9 cellular contexts compared by ENCODE assay signal in the genomic region with DNA sequence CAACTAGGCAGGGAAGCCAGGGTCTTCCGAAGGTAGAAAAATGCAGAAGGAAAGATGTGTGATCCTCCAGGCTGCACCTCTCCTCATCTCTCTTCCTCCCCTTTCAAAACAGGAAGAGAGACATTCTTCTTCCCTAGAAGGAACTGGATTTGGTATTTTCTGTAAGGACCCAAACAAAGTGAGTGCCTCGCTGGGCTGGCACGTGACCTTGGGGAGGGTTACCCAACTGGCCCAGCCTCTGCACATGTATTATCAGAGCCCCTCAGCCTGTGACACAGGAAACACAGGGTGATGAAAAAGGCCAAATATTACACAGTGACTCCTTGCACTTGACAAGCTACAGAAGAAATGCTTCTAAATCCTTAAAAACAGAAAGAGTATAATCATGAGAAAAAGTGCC. TPM values are rescaled to one million over a fixed set of nuclear protein-coding genes. Genes with fewer than 3 reads are reported as not detected.
DNase-seq lines count a peak whose midpoint lies in the region; ATAC-seq and TF ChIP-seq lines count a peak whose summit lies in the region.
"Had no signal": no experiment of that assay in that cellular context is flagged by ENCODE, and none has a peak within 500 bp of the region (broad histone marks: within the 10 kb centered on the region; RNA-seq: fewer than 3 reads in every experiment).

No MANE protein-coding gene starts in this region.

- H3K27me3 Mint-ChIP-seq in Calu3 (ENCODE audit: unreplicated experiment): no peaks in the 10 kb centered on the region
- no peaks in the 10 kb centered on the region for H3K27me3 Mint-ChIP-seq in activated CD4-positive, alpha-beta memory T cell treated with anti-CD3 and anti-CD28 coated beads, Interleukin-2, amount 10 ng/mL, durations not matched to agents 7 days and 5 days

- H3K36me3 ChIP-seq in KOPT-K1 (ENCODE audit: insufficient read depth, low read length) (peaks cover 71% of the 10 kb centered on the region), mesodermal cell (ENCODE audit: control insufficient read depth, insufficient read depth, low read length) (peaks cover 62% of the 10 kb centered on the region), ascending aorta (no peaks in the 10 kb centered on the region)

- POLR2A ChIA-PET in activated CD4-positive, alpha-beta memory T cell treated with anti-CD3 and anti-CD28 coated beads, Interleukin-2, amount 10 ng/mL, durations not matched to agents 7 days and 5 days (lab: Charles Lee): interaction anchor here (1.2 to 4.5 kb wide), 5 partner anchors 8 to 645 kb away, joined by 3 to 33 read pairs (median 12); partner anchors contain the start of gene ARL4C

- peak overlapping the region; percentile 88 for H3K27ac Mint-ChIP-seq in Calu3 (ENCODE audit: unreplicated experiment)
- peak overlapping the region; percentile 71 for H3K27ac Mint-ChIP-seq in activated CD4-positive, alpha-beta memory T cell treated with anti-CD3 and anti-CD28 coated beads, Interleukin-2, amount 10 ng/mL, durations not matched to agents 7 days and 5 days

- WGBS in mesodermal cell (ENCODE audit: insufficient coverage in 2 of 2), 2 experiments: 100% methylated on average over 2 of the region's 3 CpGs; no CpG with 5 or more reads in 1 of the 2 experiments

- DNase-seq in Calu3 (no peak), COR-L47 (lab: John Stamatoyannopoulos, UW) (no peak), ascending aorta (ENCODE audit: low spot score in 2 of 2) (no peak)
- DNase-seq in activated CD4-positive, alpha-beta memory T cell treated with anti-CD3 and anti-CD28 coated beads, Interleukin-2, amount 10 ng/mL, durations not matched to agents 7 days and 5 days: peak; percentile 16
- DNase-seq in stimulated activated CD4-positive, alpha-beta T cell treated with anti-CD3 and anti-CD28 coated beads, Interleukin-15, amount 100 ng/mL, for 24 hours: no peak
- DNase-seq: activated CD4-positive, CD25-positive, alpha-beta regulatory T cell had no signal

- intact Hi-C loops in Calu3 (cut with micrococcal nuclease; ENCODE audit: unreplicated experiment): loop anchor here (10.0 kb wide), 2 partner anchors 123 to 243 kb away; no protein-coding TSS in a partner anchor
- intact Hi-C loops in ascending aorta (cut with DNase I): no loop called here

- TF ChIP-seq CTCF in Calu3 (IDR thresholded peaks at IDR 0.05; ENCODE audit: unreplicated experiment): no peak
- no peak for TF ChIP-seq CTCF in ascending aorta (IDR thresholded peaks at IDR 0.05)

- no peaks in the 10 kb centered on the region for H3K27me3 ChIP-seq in ascending aorta

- peaks cover 29% of the 10 kb centered on the region for H3K4me1 Mint-ChIP-seq in Calu3 (ENCODE audit: low read depth, unreplicated experiment)
- peaks cover 67% of the 10 kb centered on the region for H3K4me1 Mint-ChIP-seq in activated CD4-positive, alpha-beta memory T cell treated with anti-CD3 and anti-CD28 coated beads, Interleukin-2, amount 10 ng/mL, durations not matched to agents 7 days and 5 days

- BruUV-seq in Calu3 (replicated peaks; lab: Mats Ljungman, UMichigan): no TSS peak

- CTCF ChIA-PET in Calu3 (lab: Charles Lee): interaction anchor here (0.6 kb wide), 1 partner anchor 445 kb away, joined by 3 read pairs; no protein-coding TSS in a partner anchor
- CTCF ChIA-PET in activated CD4-positive, alpha-beta memory T cell treated with anti-CD3 and anti-CD28 coated beads, Interleukin-2, amount 10 ng/mL, durations not matched to agents 7 days and 5 days (lab: Charles Lee): no interaction called here

- no peaks in the 10 kb centered on the region for H3K9me3 Mint-ChIP-seq in Calu3 (ENCODE audit: low read depth, unreplicated experiment)
- H3K9me3 Mint-ChIP-seq in activated CD4-positive, alpha-beta memory T cell treated with anti-CD3 and anti-CD28 coated beads, Interleukin-2, amount 10 ng/mL, durations not matched to agents 7 days and 5 days: no peaks in the 10 kb centered on the region

- ATAC-seq in HG03442 (IDR thresholded peaks at IDR 0.05; ENCODE audit: unreplicated experiment): no peak

- H3K27ac ChIP-seq in KOPT-K1 (ENCODE audit: low read depth, low read length, poor library complexity, severe bottlenecking): peak overlapping the region; percentile 99
- no peak overlapping the region for H3K27ac ChIP-seq in mesodermal cell (ENCODE audit: low read depth, low read length, severe bottlenecking)
- no peak overlapping the region for H3K27ac ChIP-seq in ascending aorta

- H3K9me3 ChIP-seq in KOPT-K1 (ENCODE audit: insufficient read depth, low read length, poor library complexity, severe bottlenecking) (no peaks in the 10 kb centered on the region), mesodermal cell (ENCODE audit: control insufficient read depth, low read length) (no peaks in the 10 kb centered on the region), ascending aorta (no peaks in the 10 kb centered on the region)

- H3K4me3 Mint-ChIP-seq in Calu3 (ENCODE audit: low read depth, unreplicated experiment): peak overlapping the region; percentile 90
- H3K4me3 Mint-ChIP-seq in activated CD4-positive, alpha-beta memory T cell treated with anti-CD3 and anti-CD28 coated beads, Interleukin-2, amount 10 ng/mL, durations not matched to agents 7 days and 5 days: peak overlapping the region; percentile 99

- H3K4me3 ChIP-seq in mesodermal cell (ENCODE audit: extremely low read depth, insufficient read depth, low read length, poor library complexity, severe bottlenecking) (peak overlapping the region; percentile 91), ascending aorta (no peak overlapping the region)

- H3K36me3 Mint-ChIP-seq in Calu3 (ENCODE audit: insufficient read depth, unreplicated experiment): peaks cover 67% of the 10 kb centered on the region
- peaks cover 72% of the 10 kb centered on the region for H3K36me3 Mint-ChIP-seq in activated CD4-positive, alpha-beta memory T cell treated with anti-CD3 and anti-CD28 coated beads, Interleukin-2, amount 10 ng/mL, durations not matched to agents 7 days and 5 days (ENCODE audit: low read depth)

- peaks cover 14% of the 10 kb centered on the region for H3K4me1 ChIP-seq in mesodermal cell (ENCODE audit: control insufficient read depth, insufficient read depth, low read length, poor library complexity, severe bottlenecking)
- H3K4me1 ChIP-seq in ascending aorta: peaks cover 0 to 7% of the 10 kb centered on the region in 2 donors

RNA-seq across cellular contexts. Expression of gene HJURP, which starts 2.3 kb away (rescaled TPM):
- total RNA-seq in Calu3 (2022) (58.5 and 71.0 TPM in 2 replicates), ascending aorta (not detected)
- 100 to 1,000 TPM; 126 to 129 TPM for total RNA-seq in activated CD4-positive, alpha-beta memory T cell treated with anti-CD3 and anti-CD28 coated beads, Interleukin-2, amount 10 ng/mL, durations not matched to agents 7 days and 5 days
- polyA plus RNA-seq in mesodermal cell (2013, experiment 1 of 2): 46.9 TPM
- polyA plus RNA-seq in mesodermal cell (2013, experiment 2 of 2): 42.8 TPM

Comparison
In these comparisons a context has a peak if more than half of its experiments do, and no peak if none do; other contexts are left out.
1. RNA of gene HJURP, which starts 2.3 kb away (total RNA-seq): 126 to 129 TPM in activated CD4-positive, alpha-beta memory T cell treated with anti-CD3 and anti-CD28 coated beads, Interleukin-2, amount 10 ng/mL, durations not matched to agents 7 days and 5 days and 58.5 to 71.0 TPM in Calu3; not detected in ascending aorta (single experiment); every median in the first group is over 10 times any median in the second.